Comparison of ENCODE assay signal across 18 cellular contexts in genomic region chr2:228901531-228901930, GRCh38.
DNase-seq lines count a peak whose midpoint lies in the region; ATAC-seq and TF ChIP-seq lines count a peak whose summit lies in the region.
"Had no signal": no experiment of that assay in that cellular context is flagged by ENCODE, and none has a peak within 500 bp of the region (broad histone marks: within the 10 kb centered on the region; RNA-seq: fewer than 3 reads in every experiment).

No MANE protein-coding gene starts in this region.

- H3K9me3 Mint-ChIP-seq in CD14-positive monocyte, result peaks cover 0 to 6% (median 2%) of the 10 kb centered on the region in 7 donors

- H3K9ac ChIP-seq in PC-3 (ENCODE audit: low read length), result no peak overlapping the region
- H3K9ac ChIP-seq: BLaER1, GM23248 had no signal

- POLR2A ChIA-PET in PC-3 (lab: Charles Lee; ENCODE audit: unreplicated experiment), result no interaction called here

- no peak overlapping the region for H3K4me3 Mint-ChIP-seq in CD14-positive monocyte
- H3K4me3 Mint-ChIP-seq: CD4-positive, alpha-beta T cell; CD8-positive, alpha-beta memory T cell had no signal

- intact Hi-C loops in CD14-positive monocyte (cut with micrococcal nuclease) (no loop called here), PC-3 (cut with micrococcal nuclease) (no loop called here)

- H2AFZ ChIP-seq in PC-3 (ENCODE audit: low read length), result no peak overlapping the region
- H2AFZ ChIP-seq: GM23248 had no signal

- H4K20me1 ChIP-seq in PC-3 (ENCODE audit: low read length), result no peaks in the 10 kb centered on the region
- H4K20me1 ChIP-seq: BLaER1 had no signal

- no peak overlapping the region for H3K27ac Mint-ChIP-seq in CD14-positive monocyte
- H3K27ac Mint-ChIP-seq: CD4-positive, alpha-beta T cell; CD8-positive, alpha-beta memory T cell had no signal

- H3K4me1 ChIP-seq in PC-3 (ENCODE audit: insufficient read depth, low read length), result no peaks in the 10 kb centered on the region
- H3K4me1 ChIP-seq: BLaER1 had no signal

- BruUV-seq in PC-3 (replicated peaks; lab: Mats Ljungman, UMichigan), result no TSS peak

- no peaks in the 10 kb centered on the region for H3F3A ChIP-seq in PC-3 (ENCODE audit: low read length, unreplicated experiment)

- no peak overlapping the region for H3K4me2 ChIP-seq in PC-3 (ENCODE audit: low read length)
- H3K4me2 ChIP-seq: BLaER1 had no signal

- CTCF ChIA-PET in PC-3 (lab: Charles Lee), result no interaction called here

- H3K36me3 Mint-ChIP-seq in CD14-positive monocyte, result no peaks in the 10 kb centered on the region
- H3K36me3 Mint-ChIP-seq: CD8-positive, alpha-beta memory T cell had no signal

- DNase-seq in AG10803 (ENCODE audit: low read depth), result peak; percentile 61
- peak; percentile 71 for DNase-seq in EH (ENCODE audit: low read depth)
- DNase-seq in GM04504 (ENCODE audit: low read depth), result peak; percentile 7
- peak; percentile 5 for DNase-seq in fibroblast of the aortic adventitia (ENCODE audit: low read depth)
- DNase-seq in CD14-positive monocyte (ENCODE audit: low spot score), result no peak
- no peak for DNase-seq in foreskin melanocyte
- DNase-seq in PC-3, result no peak
- DNase-seq in GM20000 (ENCODE audit: low spot score), result no peak
- DNase-seq: CD4-positive, alpha-beta T cell; CD8-positive, alpha-beta memory T cell; DMS 273 treated with DMSO at 0.1 percent for 48 hours; DMS79; GM23248; H7; HCEC 1CT had no signal

- H3K4me1 Mint-ChIP-seq in CD14-positive monocyte, result no peaks in the 10 kb centered on the region
- H3K4me1 Mint-ChIP-seq: CD8-positive, alpha-beta memory T cell had no signal

- no peaks in the 10 kb centered on the region for H3K79me2 ChIP-seq in PC-3 (ENCODE audit: low read length)

- no peaks in the 10 kb centered on the region for H3K9me3 ChIP-seq in PC-3 (ENCODE audit: low read length)

- no peaks in the 10 kb centered on the region for H3K36me3 ChIP-seq in PC-3 (ENCODE audit: low read depth, low read length)
- H3K36me3 ChIP-seq: BLaER1 had no signal

- no peaks in the 10 kb centered on the region for H3K27me3 Mint-ChIP-seq in CD14-positive monocyte (ENCODE audit: low read depth in 3 of 3)
- H3K27me3 Mint-ChIP-seq: CD4-positive, alpha-beta T cell; CD8-positive, alpha-beta memory T cell had no signal

- no peak for ATAC-seq in PC-3

- TF ChIP-seq CTCF in AG10803 (conservative IDR thresholded peaks at IDR 0.05; ENCODE audit: low read length) (no peak), fibroblast of the aortic adventitia (IDR thresholded peaks at IDR 0.05; ENCODE audit: insufficient read depth, low read length) (no peak), CD14-positive monocyte (IDR thresholded peaks at IDR 0.05) (no peak), PC-3 (conservative IDR thresholded peaks at IDR 0.05; ENCODE audit: low read depth, low read length) (no peak), GM20000 (IDR thresholded peaks at IDR 0.05; ENCODE audit: extremely low read depth, missing control alignments) (no peak)

- no peaks in the 10 kb centered on the region for H3K27me3 ChIP-seq in PC-3 (ENCODE audit: low read length)
- H3K27me3 ChIP-seq: BLaER1 had no signal

- no peaks in the 10 kb centered on the region for H3K9me2 ChIP-seq in PC-3 (replicated peaks; ENCODE audit: low read length)

- H3K4me3 ChIP-seq in AG10803 (ENCODE audit: low read length), result no peak overlapping the region
- no peak overlapping the region for H3K4me3 ChIP-seq in fibroblast of the aortic adventitia (ENCODE audit: low read depth, low read length)
- no peak overlapping the region for H3K4me3 ChIP-seq in PC-3 (ENCODE audit: low read length)
- H3K4me3 ChIP-seq: BLaER1, GM23248 had no signal

- no peak overlapping the region for H3K27ac ChIP-seq in PC-3 (ENCODE audit: low read length)
- H3K27ac ChIP-seq: 22Rv1, BLaER1, C4-2B, GM23248 had no signal

Comparison
In these comparisons a context has a peak if more than half of its experiments do, and no peak if none do; other contexts are left out.
1. DNase-seq: peak in AG10803 (single experiment), EH (single experiment), GM04504 (single experiment) and fibroblast of the aortic adventitia (single experiment); none in CD14-positive monocyte (single experiment), foreskin melanocyte (single experiment), PC-3 (single experiment) and GM20000 (single experiment).